Comparison of ENCODE assay signal across 1 cellular context in genomic region chr11:123478352-123478986, GRCh38.
TF ChIP-seq lines count a peak whose summit lies in the region.

No MANE protein-coding gene starts in this region.

TF ChIP-seq in SK-N-SH, 30 proteins besides CTCF, POLR2A, EP300 and RAD21 (continued from another document):
- TF ChIP-seq, protein P1, sequence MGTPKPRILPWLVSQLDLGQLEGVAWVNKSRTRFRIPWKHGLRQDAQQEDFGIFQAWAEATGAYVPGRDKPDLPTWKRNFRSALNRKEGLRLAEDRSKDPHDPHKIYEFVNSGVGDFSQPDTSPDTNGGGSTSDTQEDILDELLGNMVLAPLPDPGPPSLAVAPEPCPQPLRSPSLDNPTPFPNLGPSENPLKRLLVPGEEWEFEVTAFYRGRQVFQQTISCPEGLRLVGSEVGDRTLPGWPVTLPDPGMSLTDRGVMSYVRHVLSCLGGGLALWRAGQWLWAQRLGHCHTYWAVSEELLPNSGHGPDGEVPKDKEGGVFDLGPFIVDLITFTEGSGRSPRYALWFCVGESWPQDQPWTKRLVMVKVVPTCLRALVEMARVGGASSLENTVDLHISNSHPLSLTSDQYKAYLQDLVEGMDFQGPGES (IDR thresholded peaks at IDR 0.05; ENCODE audit: low read depth, low read length): no peak
- TF ChIP-seq ELF1 (IDR thresholded peaks at IDR 0.05) (peak; percentile 87), MXI1 (IDR thresholded peaks at IDR 0.05; ENCODE audit: low read depth, low read length) (no peak), GATA2 (CRISPR knock-in tag; IDR thresholded peaks at IDR 0.05) (no peak), RXRA (IDR thresholded peaks at IDR 0.05; ENCODE audit: borderline replicate concordance, low read depth) (no peak), JUND (IDR thresholded peaks at IDR 0.05) (no peak), EZH2phosphoT487 (IDR thresholded peaks at IDR 0.05; ENCODE audit: borderline replicate concordance, low read depth) (no peak), NFIC (IDR thresholded peaks at IDR 0.05; ENCODE audit: borderline replicate concordance) (no peak), TCF12 (IDR thresholded peaks at IDR 0.05) (no peak), RCOR1 (IDR thresholded peaks at IDR 0.05; ENCODE audit: low read length) (no peak), POLR2AphosphoS5 (IDR thresholded peaks at IDR 0.05; ENCODE audit: low read depth, low read length) (no peak), MEF2A (IDR thresholded peaks at IDR 0.05; ENCODE audit: borderline replicate concordance, low read depth) (no peak)
- TF ChIP-seq, protein P2, sequence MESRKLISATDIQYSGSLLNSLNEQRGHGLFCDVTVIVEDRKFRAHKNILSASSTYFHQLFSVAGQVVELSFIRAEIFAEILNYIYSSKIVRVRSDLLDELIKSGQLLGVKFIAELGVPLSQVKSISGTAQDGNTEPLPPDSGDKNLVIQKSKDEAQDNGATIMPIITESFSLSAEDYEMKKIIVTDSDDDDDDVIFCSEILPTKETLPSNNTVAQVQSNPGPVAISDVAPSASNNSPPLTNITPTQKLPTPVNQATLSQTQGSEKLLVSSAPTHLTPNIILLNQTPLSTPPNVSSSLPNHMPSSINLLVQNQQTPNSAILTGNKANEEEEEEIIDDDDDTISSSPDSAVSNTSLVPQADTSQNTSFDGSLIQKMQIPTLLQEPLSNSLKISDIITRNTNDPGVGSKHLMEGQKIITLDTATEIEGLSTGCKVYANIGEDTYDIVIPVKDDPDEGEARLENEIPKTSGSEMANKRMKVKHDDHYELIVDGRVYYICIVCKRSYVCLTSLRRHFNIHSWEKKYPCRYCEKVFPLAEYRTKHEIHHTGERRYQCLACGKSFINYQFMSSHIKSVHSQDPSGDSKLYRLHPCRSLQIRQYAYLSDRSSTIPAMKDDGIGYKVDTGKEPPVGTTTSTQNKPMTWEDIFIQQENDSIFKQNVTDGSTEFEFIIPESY (IDR thresholded peaks at IDR 0.05; ENCODE audit: borderline replicate concordance, low read depth): no peak
- TF ChIP-seq, protein P3, sequence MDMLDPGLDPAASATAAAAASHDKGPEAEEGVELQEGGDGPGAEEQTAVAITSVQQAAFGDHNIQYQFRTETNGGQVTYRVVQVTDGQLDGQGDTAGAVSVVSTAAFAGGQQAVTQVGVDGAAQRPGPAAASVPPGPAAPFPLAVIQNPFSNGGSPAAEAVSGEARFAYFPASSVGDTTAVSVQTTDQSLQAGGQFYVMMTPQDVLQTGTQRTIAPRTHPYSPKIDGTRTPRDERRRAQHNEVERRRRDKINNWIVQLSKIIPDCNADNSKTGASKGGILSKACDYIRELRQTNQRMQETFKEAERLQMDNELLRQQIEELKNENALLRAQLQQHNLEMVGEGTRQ (IDR thresholded peaks at IDR 0.05; ENCODE audit: borderline replicate concordance, low read depth, low read length): no peak
- TF ChIP-seq, protein P4, sequence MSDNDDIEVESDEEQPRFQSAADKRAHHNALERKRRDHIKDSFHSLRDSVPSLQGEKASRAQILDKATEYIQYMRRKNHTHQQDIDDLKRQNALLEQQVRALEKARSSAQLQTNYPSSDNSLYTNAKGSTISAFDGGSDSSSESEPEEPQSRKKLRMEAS (IDR thresholded peaks at IDR 0.05; ENCODE audit: low read depth): no peak
TF ChIP-seq in SK-N-SH: peak in this region for 4.
